Comparison of ENCODE assay signal across 11 cellular contexts in the genomic region with DNA sequence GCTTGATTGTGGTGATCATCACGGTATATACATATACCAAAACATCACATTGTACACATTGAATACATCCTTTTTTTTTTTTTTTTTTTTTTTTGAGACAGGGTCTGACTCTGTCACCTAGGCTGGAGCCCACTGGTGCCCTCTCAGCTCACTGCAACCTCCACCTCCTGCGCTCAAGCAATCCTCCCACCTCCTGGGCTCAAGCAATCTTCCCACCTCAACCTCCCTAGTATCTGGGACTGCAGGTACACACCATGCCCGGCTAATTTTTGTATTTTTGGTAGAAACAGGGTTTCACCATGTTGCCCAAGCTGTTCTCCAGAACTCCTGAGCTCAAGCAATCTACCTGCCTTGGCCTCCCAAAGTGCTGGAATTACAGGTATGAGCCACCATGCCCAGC. TPM values are rescaled to one million over a fixed set of nuclear protein-coding genes. Genes with fewer than 3 reads are reported as not detected.
DNase-seq lines count a peak whose midpoint lies in the region; ATAC-seq and TF ChIP-seq lines count a peak whose summit lies in the region.
"Not testable (repeated sequence)": the region's sequence is repeated elsewhere in the genome, so short reads cannot be mapped to it uniquely, and the experiment has no call there.
"Had no signal": no experiment of that assay in that cellular context is flagged by ENCODE, and none has a peak within 500 bp of the region (broad histone marks: within the 10 kb centered on the region; RNA-seq: fewer than 3 reads in every experiment).

No MANE protein-coding gene starts in this region.

- H4K20me1 ChIP-seq in GM23248 (ENCODE audit: insufficient read depth); Loucy (ENCODE audit: insufficient read depth, low read length, poor library complexity, severe bottlenecking); osteoblast (ENCODE audit: insufficient read depth, low read length): not testable (repeated sequence)

- not testable (repeated sequence) for H3K79me2 ChIP-seq in GM23248 (ENCODE audit: insufficient read depth); Loucy (ENCODE audit: insufficient read depth, low read length); osteoblast (ENCODE audit: insufficient read depth, low read length)

- DNase-seq in GM23248; osteoblast (ENCODE audit: insufficient read length, low spot score, missing footprints); stomach: not testable (repeated sequence)
- DNase-seq in activated CD8-positive, alpha-beta memory T cell treated with anti-CD3 and anti-CD28 coated beads, Interleukin-2, amount 10 ng/mL, durations not matched to agents 7 days and 5 days: peak; percentile 4
- DNase-seq in colonic mucosa: peak; percentile 1
- peak; percentile 14 for DNase-seq in cardiac septum (ENCODE audit: low spot score)
- peak; percentile 20 for DNase-seq in type B pancreatic cell (ENCODE audit: extremely low spot score, unreplicated experiment)

- peaks cover 26% of the 10 kb centered on the region for H3K27me3 ChIP-seq in GM23248 (replicated peaks; ENCODE audit: insufficient read depth)
- H3K27me3 ChIP-seq in Loucy (ENCODE audit: insufficient read depth, low read length, poor library complexity, severe bottlenecking); osteoblast (ENCODE audit: insufficient read depth, low read length): not testable (repeated sequence)
- peaks cover 33% of the 10 kb centered on the region for H3K27me3 ChIP-seq in colonic mucosa
- peaks cover 3 to 35% (median 28%) of the 10 kb centered on the region in 3 donors for H3K27me3 ChIP-seq in stomach

- H2AFZ ChIP-seq in GM23248 (0 out of 2 replicates have a peak overlapping the region, but pooled peaks have one; percentile 26), Loucy (ENCODE audit: low read length) (peak overlapping the region; percentile 70; the same call in 1 of the 2 replicates), osteoblast (ENCODE audit: low read length) (peak overlapping the region; percentile 4)

- H3K4me1 ChIP-seq in GM23248 (ENCODE audit: insufficient read depth); Loucy (ENCODE audit: insufficient read depth, low read length, poor library complexity, severe bottlenecking); osteoblast (ENCODE audit: insufficient read depth, low read length): not testable (repeated sequence)
- H3K4me1 ChIP-seq in colonic mucosa (peaks cover 20% of the 10 kb centered on the region), stomach (peaks cover 27 to 80% (median 53%) of the 10 kb centered on the region in 4 donors)

- in situ Hi-C loops in GM23248 (cut with MboI): loop anchor here (10.0 kb wide), 1 partner anchor 279 kb away; no protein-coding TSS in a partner anchor

- not testable (repeated sequence) for H3K27ac Mint-ChIP-seq in activated CD8-positive, alpha-beta memory T cell treated with anti-CD3 and anti-CD28 coated beads, Interleukin-2, amount 10 ng/mL, durations not matched to agents 7 days and 5 days; type B pancreatic cell

- not testable (repeated sequence) for H3K4me3 ChIP-seq in GM23248; Loucy (ENCODE audit: low read length, poor library complexity, severe bottlenecking); colonic mucosa; osteoblast (ENCODE audit: insufficient read depth, low read length); stomach

- not testable (repeated sequence) for H3K9ac ChIP-seq in GM23248; Loucy (ENCODE audit: low read depth, low read length, poor library complexity, severe bottlenecking); colonic mucosa (ENCODE audit: low read depth in 2 of 2, low read length in 2 of 2)

- not testable (repeated sequence) for H3K36me3 ChIP-seq in GM23248 (ENCODE audit: low read depth); Loucy (ENCODE audit: insufficient read depth, low read length); colonic mucosa; osteoblast (ENCODE audit: insufficient read depth, low read length); stomach

- not testable (repeated sequence) for H3K9me3 Mint-ChIP-seq in activated CD8-positive, alpha-beta memory T cell treated with anti-CD3 and anti-CD28 coated beads, Interleukin-2, amount 10 ng/mL, durations not matched to agents 7 days and 5 days (ENCODE audit: low read depth); type B pancreatic cell

- H3K4me2 ChIP-seq in GM23248 (ENCODE audit: unreplicated experiment); Loucy (ENCODE audit: low read depth, low read length, poor library complexity, severe bottlenecking): not testable (repeated sequence)
- peak overlapping the region; percentile 49 for H3K4me2 ChIP-seq in osteoblast (ENCODE audit: insufficient read depth, low read length)

- H3K27ac ChIP-seq in GM23248; colonic mucosa; osteoblast (ENCODE audit: low read depth, low read length): not testable (repeated sequence)
- peak overlapping the region in 4 of 5 donors; percentile 83 to 90 (median 86) for H3K27ac ChIP-seq in stomach

- not testable (repeated sequence) for H3K9me3 ChIP-seq in GM23248 (ENCODE audit: low read depth); Loucy (ENCODE audit: insufficient read depth, low read depth, low read length); colonic mucosa; osteoblast (ENCODE audit: low read depth, low read length); stomach

- CTCF ChIA-PET in activated CD8-positive, alpha-beta memory T cell treated with anti-CD3 and anti-CD28 coated beads, Interleukin-2, amount 10 ng/mL, durations not matched to agents 7 days and 5 days (lab: Charles Lee): interaction anchor here (0.6 to 4.3 kb wide), 6 partner anchors 11 to 1003 kb away, joined by 3 to 34 read pairs (median 7); no protein-coding TSS in a partner anchor

- TF ChIP-seq POLR2A in stomach (IDR thresholded peaks at IDR 0.05): not testable (repeated sequence)

- peaks cover 11% of the 10 kb centered on the region; the same call in 1 of the 2 replicates for H3F3A ChIP-seq in GM23248 (ENCODE audit: insufficient read depth)
- not testable (repeated sequence) for H3F3A ChIP-seq in Loucy (ENCODE audit: low read depth)

- not testable (repeated sequence) for H3K36me3 Mint-ChIP-seq in activated CD8-positive, alpha-beta memory T cell treated with anti-CD3 and anti-CD28 coated beads, Interleukin-2, amount 10 ng/mL, durations not matched to agents 7 days and 5 days; type B pancreatic cell

- ATAC-seq in activated CD8-positive, alpha-beta memory T cell treated with anti-CD3 and anti-CD28 coated beads, Interleukin-2, amount 10 ng/mL, durations not matched to agents 7 days and 5 days: not testable (repeated sequence)

- peaks cover 54% of the 10 kb centered on the region for H3K27me3 Mint-ChIP-seq in activated CD8-positive, alpha-beta memory T cell treated with anti-CD3 and anti-CD28 coated beads, Interleukin-2, amount 10 ng/mL, durations not matched to agents 7 days and 5 days
- H3K27me3 Mint-ChIP-seq in type B pancreatic cell: peaks cover 61% of the 10 kb centered on the region

- peaks cover 21% of the 10 kb centered on the region for H3K4me1 Mint-ChIP-seq in activated CD8-positive, alpha-beta memory T cell treated with anti-CD3 and anti-CD28 coated beads, Interleukin-2, amount 10 ng/mL, durations not matched to agents 7 days and 5 days
- not testable (repeated sequence) for H3K4me1 Mint-ChIP-seq in type B pancreatic cell (ENCODE audit: unreplicated experiment)

- H3K9me2 ChIP-seq in GM23248 (ENCODE audit: insufficient read depth); Loucy (replicated peaks; ENCODE audit: low read depth, low read length): not testable (repeated sequence)

- TF ChIP-seq EP300 in stomach (IDR thresholded peaks at IDR 0.05): not testable (repeated sequence)

- WGBS in GM23248 (ENCODE audit: low coverage in 1 of 2, low lambda C conversion rate in 2 of 2, missing lambda C conversion rate in 2 of 2), 2 experiments: 44 to 45% methylated on average over 3 of the region's 3 CpGs
- 48 to 60% (median 54%) methylated on average over 3 of the region's 3 CpGs for WGBS in stomach, 5 donors

- TF ChIP-seq CTCF in Loucy (conservative IDR thresholded peaks at IDR 0.05; ENCODE audit: low read length); colonic mucosa (IDR thresholded peaks at IDR 0.05); osteoblast (IDR thresholded peaks at IDR 0.05; ENCODE audit: extremely low read depth, low read depth, low read length); stomach (IDR thresholded peaks at IDR 0.05); type B pancreatic cell (conservative IDR thresholded peaks at IDR 0.05): not testable (repeated sequence)

- H3K4me3 Mint-ChIP-seq in activated CD8-positive, alpha-beta memory T cell treated with anti-CD3 and anti-CD28 coated beads, Interleukin-2, amount 10 ng/mL, durations not matched to agents 7 days and 5 days; type B pancreatic cell: not testable (repeated sequence)

- intact Hi-C loops in colonic mucosa (cut with DNase I): loop anchor here (2.0 to 5.0 kb wide), 2 partner anchors 131 to 281 kb away; no protein-coding TSS in a partner anchor
- intact Hi-C loops in cardiac septum (cut with DNase I): loop anchor here (2.0 to 10.0 kb wide), 2 partner anchors 139 to 281 kb away; no protein-coding TSS in a partner anchor
- intact Hi-C loops in stomach (cut with DNase I; ENCODE audit: low total_unique reads): not testable (repeated sequence)

RNA-seq across cellular contexts. Expression of gene BARX1, which starts 8.3 kb away (rescaled TPM):
- total RNA-seq in GM23248 (2014; rRNA removed; shearing (Covaris generic)): not detected in 2 replicates
- polyA plus RNA-seq in GM23248 (2016; fragmentation: Nextera tagmentation; extraction: Ambion mirVana) (not detected in 2 replicates), stomach (100 to 1,000 TPM; 141 to 256 (median 151) TPM)
- total RNA-seq in activated CD8-positive, alpha-beta memory T cell treated with anti-CD3 and anti-CD28 coated beads, Interleukin-2, amount 10 ng/mL, durations not matched to agents 7 days and 5 days: not detected
- total RNA-seq in colonic mucosa (not detected), cardiac septum (0.19 TPM), osteoblast (8.5 and 15.6 TPM in 2 replicates), stomach (100 to 1,000 TPM in 1 of 5 donors, 10 to 100 TPM in 3, not detected in 1; 42.0 to 213 (median 70.4) TPM), type B pancreatic cell (ENCODE audit: low replicate concordance) (0.71 and 11.8 TPM in 2 replicates)
- total RNA-seq: CD8-positive, alpha-beta memory T cell; G401 had no signal
- polyA plus RNA-seq: CD14-positive monocyte; CD8-positive, alpha-beta memory T cell had no signal

Comparison
In these comparisons a context has a peak if more than half of its experiments do, and no peak if none do; other contexts are left out.
1. H2AFZ ChIP-seq: peak in every context shown above with its lines; median percentile 70 in Loucy; 26 in GM23248; 4 in osteoblast.